ENCODE assay signal across 15 cellular contexts in genomic region chr5:79297661-79298060, GRCh38.
DNase-seq lines count a peak whose midpoint lies in the region; ATAC-seq, FAIRE-seq and TF ChIP-seq lines count a peak whose summit lies in the region.
"Had no signal": no experiment of that assay in that cellular context is flagged by ENCODE, and none has a peak within 500 bp of the region (broad histone marks: within the 10 kb centered on the region; RNA-seq: fewer than 3 reads in every experiment).

No MANE protein-coding gene starts in this region.

- no TSS peak for BruUV-seq in IMR-90 (replicated peaks; lab: Mats Ljungman, UMichigan)

- H3K9ac ChIP-seq in BLaER1 (no peak overlapping the region), IMR-90 (ENCODE audit: low read depth, low read length) (no peak overlapping the region), astrocyte (ENCODE audit: low read length) (no peak overlapping the region)

- H3K4me1 Mint-ChIP-seq in astrocyte (ENCODE audit: low read depth, unreplicated experiment), result peaks cover 18% of the 10 kb centered on the region

- H3K4ac ChIP-seq in IMR-90 (ENCODE audit: low read depth, low read length), result no peak overlapping the region

- H3K4me2 ChIP-seq in BLaER1 (0 out of 2 replicates have a peak overlapping the region, but pooled peaks have one; percentile 8), IMR-90 (ENCODE audit: low read depth, low read length) (no peak overlapping the region), astrocyte (ENCODE audit: low read length) (no peak overlapping the region)

- no peaks in the 10 kb centered on the region for H3K27me3 ChIP-seq in BLaER1
- H3K27me3 ChIP-seq in IMR-90 (ENCODE audit: control insufficient read depth, insufficient read depth, low read length), result no peaks in the 10 kb centered on the region
- H3K27me3 ChIP-seq in astrocyte (ENCODE audit: insufficient read depth, low read length), result no peaks in the 10 kb centered on the region
- no peaks in the 10 kb centered on the region for H3K27me3 ChIP-seq in testis
- H3K27me3 ChIP-seq: ascending aorta, foreskin keratinocyte had no signal

- peaks cover 33% of the 10 kb centered on the region for H3K36me3 ChIP-seq in BLaER1
- 0 out of 2 replicates have a peak, but pooled peaks cover 2% of the 10 kb centered on the region for H3K36me3 ChIP-seq in IMR-90 (ENCODE audit: control insufficient read depth, insufficient read depth, low read length)
- H3K36me3 ChIP-seq in astrocyte (ENCODE audit: insufficient read depth, low read length), result no peaks in the 10 kb centered on the region
- H3K36me3 ChIP-seq in testis (ENCODE audit: low read depth, missing control alignments), result no peaks in the 10 kb centered on the region
- H3K36me3 ChIP-seq: prostate gland had no signal

- H3K79me1 ChIP-seq in IMR-90 (ENCODE audit: low read depth in 1 of 2, low read length in 2 of 2), result no peaks in the 10 kb centered on the region

- POLR2A ChIA-PET in IMR-90 (lab: Charles Lee; ENCODE audit: unreplicated experiment), result no interaction called here

- no peaks in the 10 kb centered on the region for H3K9me3 Mint-ChIP-seq in astrocyte (ENCODE audit: unreplicated experiment)
- H3K9me3 Mint-ChIP-seq: activated T-helper 1 cell treated with anti-CD3 and anti-CD28 coated beads, Interleukin-12 subunit alpha, Interleukin-12 subunit beta, Interleukin-2, Interleukin-4 antibody, amounts not matched to agents 30 ng/mL and 10 ng/mL and 1 ng/mL, durations not matched to agents 14 hours and 24 hours and 36 hours; T-helper 2 cell treated with Interferon-gamma antibody and Interleukin-4, amounts not matched to agents 5 μg/mL and 100 μg/mL, for 36 hours had no signal

- no peak overlapping the region for H4K91ac ChIP-seq in IMR-90 (ENCODE audit: insufficient read depth, low read depth, low read length)

- no peak for TF ChIP-seq POLR2A in IMR-90 (IDR thresholded peaks at IDR 0.05; ENCODE audit: low read depth, low read length)
- TF ChIP-seq POLR2A in testis (IDR thresholded peaks at IDR 0.05), result no peak

- intact Hi-C loops in IMR-90 (cut with micrococcal nuclease), result no loop called here
- intact Hi-C loops in testis (cut with DNase I; ENCODE audit: low total_unique reads), result no loop called here

- DNase-seq in IMR-90 (peak; percentile 1), astrocyte (ENCODE audit: low read depth) (peak; percentile 78), kidney glomerular epithelial cell (lab: John Stamatoyannopoulos, UW) (peak; percentile 44), HK-2 (ENCODE audit: unreplicated experiment) (no peak), testis (no peak), dermis blood vessel endothelial cell (no peak)
- DNase-seq: activated CD4-positive, alpha-beta T cell treated with anti-CD3 and anti-CD28 coated beads, Interleukin-2, amount 50 U/mL, for 1 hour; foreskin keratinocyte; MM.1S had no signal

- H3K14ac ChIP-seq in IMR-90 (replicated peaks; ENCODE audit: low read depth, low read length), result no peak overlapping the region

- no peak overlapping the region for H4K8ac ChIP-seq in IMR-90 (ENCODE audit: low read depth in 2 of 2, low read length in 2 of 2)

- peak overlapping the region; percentile 67 for H3K27ac Mint-ChIP-seq in astrocyte (ENCODE audit: unreplicated experiment)
- H3K27ac Mint-ChIP-seq: activated T-helper 1 cell treated with anti-CD3 and anti-CD28 coated beads, Interleukin-12 subunit alpha, Interleukin-12 subunit beta, Interleukin-2, Interleukin-4 antibody, amounts not matched to agents 30 ng/mL and 10 ng/mL and 1 ng/mL, durations not matched to agents 14 hours and 24 hours and 36 hours; T-helper 2 cell treated with Interferon-gamma antibody and Interleukin-4, amounts not matched to agents 5 μg/mL and 100 μg/mL, for 36 hours had no signal

- H3K27ac ChIP-seq in BLaER1, result no peak overlapping the region
- no peak overlapping the region for H3K27ac ChIP-seq in IMR-90 (ENCODE audit: insufficient read depth, low read length)
- H3K27ac ChIP-seq in astrocyte (ENCODE audit: low read depth, low read length), result no peak overlapping the region
- H3K27ac ChIP-seq in testis, result no peak overlapping the region
- H3K27ac ChIP-seq: ascending aorta, foreskin keratinocyte, prostate gland had no signal

- H2AK9ac ChIP-seq in IMR-90 (replicated peaks; ENCODE audit: low read depth, low read length, poor library complexity), result no peak overlapping the region

- H3K23ac ChIP-seq in IMR-90 (ENCODE audit: low read depth, low read length), result no peak overlapping the region

- H3K18ac ChIP-seq in IMR-90 (ENCODE audit: low read depth, low read length), result no peak overlapping the region

- peaks cover 5% of the 10 kb centered on the region for H3K36me3 Mint-ChIP-seq in astrocyte (ENCODE audit: low read depth, unreplicated experiment)

- no peak overlapping the region for H3K56ac ChIP-seq in IMR-90 (ENCODE audit: extremely low read depth, insufficient read depth, low read length)

- H3K9me1 ChIP-seq in IMR-90 (ENCODE audit: insufficient read depth, low read length), result peaks cover 5% of the 10 kb centered on the region

- ATAC-seq in IMR-90 (ENCODE audit: low read depth) (no peak), GM21528 (IDR thresholded peaks at IDR 0.05; ENCODE audit: low FRiP score, unreplicated experiment) (no peak)
- ATAC-seq: foreskin keratinocyte had no signal

- H4K20me1 ChIP-seq in BLaER1 (no peaks in the 10 kb centered on the region), IMR-90 (ENCODE audit: insufficient read depth, low read length) (0 out of 2 replicates have a peak, but pooled peaks cover 3% of the 10 kb centered on the region), astrocyte (ENCODE audit: insufficient read depth, low read length) (no peaks in the 10 kb centered on the region)

- in situ Hi-C loops in IMR-90 (cut with MboI; ENCODE audit: low sequenced_read_pairs), result no loop called here

- no peak overlapping the region for H3K4me3 Mint-ChIP-seq in astrocyte (ENCODE audit: unreplicated experiment)
- H3K4me3 Mint-ChIP-seq: activated T-helper 1 cell treated with anti-CD3 and anti-CD28 coated beads, Interleukin-12 subunit alpha, Interleukin-12 subunit beta, Interleukin-2, Interleukin-4 antibody, amounts not matched to agents 30 ng/mL and 10 ng/mL and 1 ng/mL, durations not matched to agents 14 hours and 24 hours and 36 hours; T-helper 2 cell treated with Interferon-gamma antibody and Interleukin-4, amounts not matched to agents 5 μg/mL and 100 μg/mL, for 36 hours had no signal

- no peak overlapping the region for H2BK120ac ChIP-seq in IMR-90 (ENCODE audit: low read depth, low read length)

- no peak overlapping the region for H4K5ac ChIP-seq in IMR-90 (ENCODE audit: low read depth, low read length)

- H2AK5ac ChIP-seq in IMR-90 (ENCODE audit: low read depth, low read length), result no peak overlapping the region

- H3K9me3 ChIP-seq in BLaER1 (no peaks in the 10 kb centered on the region), IMR-90 (ENCODE audit: control insufficient read depth, insufficient read depth, low read length) (no peaks in the 10 kb centered on the region), astrocyte (ENCODE audit: insufficient read depth, low read depth, low read length) (no peaks in the 10 kb centered on the region), testis (no peaks in the 10 kb centered on the region)
- H3K9me3 ChIP-seq: ascending aorta, prostate gland had no signal

- CTCF ChIA-PET in IMR-90 (lab: Yijun Ruan, JAX), result no interaction called here

- no peak overlapping the region for H3K4me3 ChIP-seq in BLaER1
- no peak overlapping the region for H3K4me3 ChIP-seq in IMR-90 (ENCODE audit: insufficient read depth, low read depth, low read length)
- H3K4me3 ChIP-seq in astrocyte (ENCODE audit: insufficient read depth, low read depth, low read length), result no peak overlapping the region
- H3K4me3 ChIP-seq in testis, result no peak overlapping the region
- H3K4me3 ChIP-seq: ascending aorta, prostate gland had no signal

- H2AFZ ChIP-seq in IMR-90 (replicated peaks; ENCODE audit: low read length, poor library complexity) (no peak overlapping the region), astrocyte (ENCODE audit: low read depth, low read length) (no peak overlapping the region)

- H2BK20ac ChIP-seq in IMR-90 (ENCODE audit: low read depth, low read length), result no peak overlapping the region

- dilution Hi-C loops in IMR-90 (cut with HindIII; ENCODE audit: low sequenced_read_pairs, unreplicated experiment), result no loop called here

- no peak for TF ChIP-seq CTCF in IMR-90 (conservative IDR thresholded peaks at IDR 0.05; ENCODE audit: low read depth, low read length)
- TF ChIP-seq CTCF in astrocyte (IDR thresholded peaks at IDR 0.05; ENCODE audit: insufficient read depth, low read depth, low read length), result no peak
- TF ChIP-seq CTCF in testis (IDR thresholded peaks at IDR 0.05), result no peak

- FAIRE-seq in astrocyte (lab: Jason Lieb, UNC), result no peak

- no peaks in the 10 kb centered on the region for H3K27me3 Mint-ChIP-seq in astrocyte (ENCODE audit: low read depth, unreplicated experiment)

- H3K4me1 ChIP-seq in BLaER1, result peaks cover 12% of the 10 kb centered on the region; the same call in 1 of the 2 replicates
- peaks cover 8% of the 10 kb centered on the region for H3K4me1 ChIP-seq in IMR-90 (ENCODE audit: control insufficient read depth, insufficient read depth, low read length)
- peaks cover 5% of the 10 kb centered on the region for H3K4me1 ChIP-seq in astrocyte (ENCODE audit: insufficient read depth, low read length)
- H3K4me1 ChIP-seq in testis, result no peaks in the 10 kb centered on the region
- H3K4me1 ChIP-seq: ascending aorta, prostate gland had no signal

- TF ChIP-seq RAD21 in IMR-90 (IDR thresholded peaks at IDR 0.05; ENCODE audit: low read length), result no peak

- no peak overlapping the region for H2BK5ac ChIP-seq in IMR-90 (ENCODE audit: low read depth, low read length, poor library complexity, severe bottlenecking)

- H2BK15ac ChIP-seq in IMR-90 (ENCODE audit: low read depth, low read length), result no peak overlapping the region

- H3K79me2 ChIP-seq in astrocyte (ENCODE audit: insufficient read depth, low read length), result no peaks in the 10 kb centered on the region

- 88% methylated on average over 1 of the region's 4 CpGs; no CpG with 5 or more reads in 1 of the 2 experiments for WGBS in IMR-90 (ENCODE audit: extremely low coverage in 2 of 2, insufficient read length in 1 of 2), 2 experiments
- 80 to 90% methylated on average over 4 of the region's 4 CpGs for WGBS in testis, 2 donors

TF ChIP-seq in IMR-90, 13 proteins besides CTCF, POLR2A, EP300 and RAD21:
- no peak for TF ChIP-seq ELK1 (IDR thresholded peaks at IDR 0.05; ENCODE audit: borderline replicate concordance, low read depth, low read length)

Comparison
In these comparisons a context has a peak if more than half of its experiments do, and no peak if none do; other contexts are left out.
1. DNase-seq: peak in IMR-90 (single experiment), astrocyte (single experiment) and kidney glomerular epithelial cell (single experiment); none in HK-2 (single experiment), testis (single experiment) and dermis blood vessel endothelial cell (single experiment).